19 cellular contexts compared by ENCODE assay signal in the genomic region with DNA sequence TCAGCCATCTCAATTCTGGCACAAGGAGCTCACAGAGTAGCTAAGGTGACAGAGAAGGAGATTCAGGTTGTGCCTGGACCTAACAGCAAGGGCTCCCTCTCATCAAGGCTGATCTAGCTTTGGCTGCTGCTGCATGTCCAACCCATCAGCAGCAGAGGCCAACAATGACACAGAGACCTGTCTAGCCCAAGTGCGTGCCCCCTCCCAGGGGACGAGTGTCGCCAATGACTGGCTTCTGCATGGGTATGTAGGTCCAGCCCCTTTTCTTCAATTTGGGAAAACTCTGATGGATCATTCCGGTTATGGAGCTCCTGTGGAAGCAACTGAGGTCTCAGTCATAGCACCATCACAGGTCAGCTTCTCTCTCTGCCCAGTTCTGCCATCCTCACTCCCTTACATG.
DNase-seq lines count a peak whose midpoint lies in the region; ATAC-seq, FAIRE-seq and TF ChIP-seq lines count a peak whose summit lies in the region.
"Had no signal": no experiment of that assay in that cellular context is flagged by ENCODE, and none has a peak within 500 bp of the region (broad histone marks: within the 10 kb centered on the region; RNA-seq: fewer than 3 reads in every experiment).

No MANE protein-coding gene starts in this region.

- peaks cover 2% of the 10 kb centered on the region for H3K9me3 Mint-ChIP-seq in stimulated activated memory B cell treated with anti-CD40 and anti-IgM and Interleukin-4, amounts not matched to agents 10 μg/mL and 1 μg/mL and 100 μg/mL, for 72 hours
- H3K9me3 Mint-ChIP-seq in CD8-positive, alpha-beta memory T cell = no peaks in the 10 kb centered on the region
- H3K9me3 Mint-ChIP-seq: CD4-positive, alpha-beta memory T cell had no signal

- H3K27me3 ChIP-seq in ascending aorta (no peaks in the 10 kb centered on the region), bronchial epithelial cell (ENCODE audit: control insufficient read depth, insufficient read depth, low read length) (no peaks in the 10 kb centered on the region), upper lobe of left lung (no peaks in the 10 kb centered on the region)
- H3K27me3 ChIP-seq in CD8-positive, alpha-beta memory T cell (ENCODE audit: insufficient read depth, low read length, poor library complexity, severe bottlenecking) = no peaks in the 10 kb centered on the region

- H3K36me3 Mint-ChIP-seq in stimulated activated memory B cell treated with anti-CD40 and anti-IgM and Interleukin-4, amounts not matched to agents 10 μg/mL and 1 μg/mL and 100 μg/mL, for 72 hours = no peaks in the 10 kb centered on the region
- no peaks in the 10 kb centered on the region for H3K36me3 Mint-ChIP-seq in CD8-positive, alpha-beta memory T cell
- H3K36me3 Mint-ChIP-seq: CD4-positive, alpha-beta memory T cell had no signal

- ATAC-seq in left lobe of liver (no peak), upper lobe of left lung (ENCODE audit: low FRiP score in 2 of 2) (no peak)
- ATAC-seq in stimulated activated memory B cell treated with anti-CD40 and anti-IgM and Interleukin-4, amounts not matched to agents 10 μg/mL and 1 μg/mL and 100 μg/mL, for 72 hours = peak; percentile 35

- no peak for TF ChIP-seq POLR2A in upper lobe of left lung (IDR thresholded peaks at IDR 0.05)

- POLR2A ChIA-PET in CD8-positive, alpha-beta memory T cell (lab: Charles Lee) = no interaction called here

- no peak overlapping the region for H3K4me3 Mint-ChIP-seq in stimulated activated memory B cell treated with anti-CD40 and anti-IgM and Interleukin-4, amounts not matched to agents 10 μg/mL and 1 μg/mL and 100 μg/mL, for 72 hours
- H3K4me3 Mint-ChIP-seq in CD8-positive, alpha-beta memory T cell = no peak overlapping the region
- H3K4me3 Mint-ChIP-seq: CD4-positive, alpha-beta memory T cell had no signal

- H3K4me1 ChIP-seq in ascending aorta (peaks cover 11 to 40% of the 10 kb centered on the region in 2 donors), upper lobe of left lung (peaks cover 16 to 21% (median 18%) of the 10 kb centered on the region in 4 donors)
- H3K4me1 ChIP-seq in CD8-positive, alpha-beta memory T cell (ENCODE audit: insufficient read depth, low read length) = no peaks in the 10 kb centered on the region
- H3K4me1 ChIP-seq: Caco-2 had no signal

- H3K27ac Mint-ChIP-seq in stimulated activated memory B cell treated with anti-CD40 and anti-IgM and Interleukin-4, amounts not matched to agents 10 μg/mL and 1 μg/mL and 100 μg/mL, for 72 hours = no peak overlapping the region
- no peak overlapping the region for H3K27ac Mint-ChIP-seq in CD8-positive, alpha-beta memory T cell
- H3K27ac Mint-ChIP-seq: CD4-positive, alpha-beta memory T cell had no signal

- H3K4me1 Mint-ChIP-seq in stimulated activated memory B cell treated with anti-CD40 and anti-IgM and Interleukin-4, amounts not matched to agents 10 μg/mL and 1 μg/mL and 100 μg/mL, for 72 hours = no peaks in the 10 kb centered on the region
- no peaks in the 10 kb centered on the region for H3K4me1 Mint-ChIP-seq in CD8-positive, alpha-beta memory T cell
- H3K4me1 Mint-ChIP-seq: CD4-positive, alpha-beta memory T cell had no signal

- H3K9me3 ChIP-seq in ascending aorta (no peaks in the 10 kb centered on the region), upper lobe of left lung (no peaks in the 10 kb centered on the region)
- H3K9me3 ChIP-seq in CD8-positive, alpha-beta memory T cell (ENCODE audit: low read length) = no peaks in the 10 kb centered on the region
- H3K9me3 ChIP-seq: Caco-2 had no signal

- peak; percentile 50 for FAIRE-seq in bronchial epithelial cell (lab: Jason Lieb, UNC)
- FAIRE-seq: G401.6, GM12892, H1 had no signal

- intact Hi-C loops in ascending aorta (cut with DNase I) = loop anchor here (2.0 kb wide), 2 partner anchors 29 to 37 kb away; no protein-coding TSS in a partner anchor

- H3K27ac ChIP-seq in ascending aorta (peak overlapping the region; percentile 85 to 90), upper lobe of left lung (no peak overlapping the region)
- H3K27ac ChIP-seq in CD8-positive, alpha-beta memory T cell (ENCODE audit: low read depth, low read length) = no peak overlapping the region
- H3K27ac ChIP-seq: GM23248 had no signal

- H3K27me3 Mint-ChIP-seq in stimulated activated memory B cell treated with anti-CD40 and anti-IgM and Interleukin-4, amounts not matched to agents 10 μg/mL and 1 μg/mL and 100 μg/mL, for 72 hours = no peaks in the 10 kb centered on the region
- H3K27me3 Mint-ChIP-seq in CD8-positive, alpha-beta memory T cell = no peaks in the 10 kb centered on the region
- H3K27me3 Mint-ChIP-seq: CD4-positive, alpha-beta memory T cell had no signal

- WGBS in upper lobe of left lung, 2 donors = 91 to 100% methylated on average over 3 to 4 of the region's 4 CpGs

- TF ChIP-seq CTCF in ascending aorta (IDR thresholded peaks at IDR 0.05) (no peak), bronchial epithelial cell (IDR thresholded peaks at IDR 0.05; ENCODE audit: insufficient read depth, low read length, severe bottlenecking) (no peak), upper lobe of left lung (IDR thresholded peaks at IDR 0.05) (no peak)

- CTCF ChIA-PET in CD8-positive, alpha-beta memory T cell (lab: Charles Lee) = no interaction called here

- H3K4me3 ChIP-seq in ascending aorta (no peak overlapping the region), bronchial epithelial cell (ENCODE audit: low read depth, low read length) (no peak overlapping the region), upper lobe of left lung (no peak overlapping the region)
- H3K4me3 ChIP-seq in CD8-positive, alpha-beta memory T cell (ENCODE audit: low read length) = no peak overlapping the region
- H3K4me3 ChIP-seq: GM23248 had no signal

- DNase-seq in ascending aorta (ENCODE audit: low spot score in 2 of 2) = peak in 1 of 2 donors; percentile 45
- no peak for DNase-seq in bronchial epithelial cell (ENCODE audit: low read depth)
- DNase-seq in left lobe of liver (ENCODE audit: low spot score) = peak; percentile 28
- DNase-seq in NCI-H146 treated with DMSO at 0.1 percent for 48 hours (lab: John Stamatoyannopoulos, UW; ENCODE audit: unreplicated experiment) = no peak
- no peak for DNase-seq in CD8-positive, alpha-beta memory T cell
- DNase-seq in NCI-H1092 (lab: John Stamatoyannopoulos, UW) = no peak
- no peak for DNase-seq in upper lobe of left lung
- DNase-seq: C1 segment of cervical spinal cord; Caco-2; CD4-positive, alpha-beta memory T cell; DMS153; DND-41; GM23248; H7; HCEC 1CT had no signal

- H3K36me3 ChIP-seq in ascending aorta (no peaks in the 10 kb centered on the region), bronchial epithelial cell (ENCODE audit: control insufficient read depth, insufficient read depth, low read length) (no peaks in the 10 kb centered on the region), upper lobe of left lung (no peaks in the 10 kb centered on the region)
- no peaks in the 10 kb centered on the region for H3K36me3 ChIP-seq in CD8-positive, alpha-beta memory T cell (ENCODE audit: insufficient read depth, low read length)

- TF ChIP-seq EP300 in upper lobe of left lung (IDR thresholded peaks at IDR 0.05) = no peak

Comparison
In these comparisons a context has a peak if more than half of its experiments do, and no peak if none do; other contexts are left out.
1. H3K27ac ChIP-seq: peak in ascending aorta (2 of 2); none in CD8-positive, alpha-beta memory T cell (single experiment) and upper lobe of left lung (0 of 4).